1 cellular context compared by ENCODE assay signal in the genomic region with DNA sequence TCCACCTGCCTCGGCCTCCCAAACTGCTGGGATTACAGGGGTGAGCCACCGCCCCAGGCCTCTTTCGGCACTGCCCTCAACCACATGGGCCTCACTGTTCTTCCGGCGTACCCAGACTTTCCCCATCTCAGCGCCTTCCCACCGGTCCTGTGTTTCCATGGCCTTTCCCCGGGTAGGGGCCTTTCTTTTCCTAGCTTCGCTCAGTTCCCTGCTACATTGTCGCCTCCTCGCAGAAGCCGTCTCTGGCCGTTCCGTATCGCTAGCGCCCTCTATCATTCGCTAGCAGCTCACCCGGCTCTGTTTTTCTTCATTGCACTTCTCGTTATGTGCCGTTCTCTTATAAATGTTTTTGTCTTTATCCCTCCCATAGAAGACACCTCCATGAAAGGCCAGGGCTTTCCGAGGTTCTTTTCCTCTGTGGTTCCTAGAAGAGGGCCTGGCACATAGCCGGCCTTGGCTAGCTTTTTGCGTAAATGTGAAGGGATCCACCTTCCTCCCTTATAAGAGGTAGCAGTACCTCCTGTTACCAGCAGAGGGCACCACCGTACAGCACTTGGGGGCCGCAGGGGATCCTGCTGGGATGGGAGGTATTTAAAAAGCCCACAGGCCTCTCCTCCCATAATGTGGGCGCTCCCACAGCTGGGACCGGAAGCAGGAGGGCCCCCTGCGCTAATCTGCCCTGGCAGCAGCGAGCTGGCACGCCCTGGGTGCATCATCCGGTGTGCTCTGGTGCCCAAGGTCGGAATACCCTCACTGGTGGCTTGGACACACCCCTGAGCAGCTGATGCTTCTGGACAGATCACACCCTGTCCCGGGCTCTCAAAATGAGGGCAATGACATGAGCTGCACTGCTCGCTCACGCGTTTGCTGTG.
A peak's percentile ranks its signal among the peaks of the same experiment; 100 is the strongest.
TF ChIP-seq lines count a peak whose summit lies in the region.

No MANE protein-coding gene starts in this region.

TF ChIP-seq in H1, 55 proteins besides CTCF, POLR2A, EP300 and RAD21:
- TF ChIP-seq YY1 (IDR thresholded peaks at IDR 0.05; ENCODE audit: low read depth, low read length) = peak; percentile 6; the same call in 1 of the 2 replicates
- TF ChIP-seq ASH2L (IDR thresholded peaks at IDR 0.05; ENCODE audit: low read length) = peak; percentile 52
- peak; percentile 45 for TF ChIP-seq TAF7 (optimal IDR thresholded peaks at IDR 0.05; ENCODE audit: borderline replicate concordance, low read depth, low read length)
- peak; percentile 35; the same call in 1 of the 2 replicates for TF ChIP-seq TAF1 (IDR thresholded peaks at IDR 0.05; ENCODE audit: low read depth, low read length)
- TF ChIP-seq EGR1 (IDR thresholded peaks at IDR 0.05; ENCODE audit: borderline replicate concordance, low read depth, low read length) = no peak
- peak; percentile 37 for TF ChIP-seq KDM4A (IDR thresholded peaks at IDR 0.05; ENCODE audit: low read depth, low read length, severe bottlenecking)
- no peak for TF ChIP-seq RNF2 (IDR thresholded peaks at IDR 0.05; ENCODE audit: borderline replicate concordance, low read depth, low read length, missing control alignments, poor library complexity, severe bottlenecking)
